1 cellular context compared by ENCODE assay signal in genomic region chr10:86583983-86584382, GRCh38.
TF ChIP-seq lines count a peak whose summit lies in the region.

No MANE protein-coding gene starts in this region.

TF ChIP-seq in HCT116, 20 proteins besides CTCF, POLR2A, EP300 and RAD21:
- TF ChIP-seq SIN3A (IDR thresholded peaks at IDR 0.05; ENCODE audit: low read depth) (no peak), MAX (IDR thresholded peaks at IDR 0.05) (no peak)
